ENCODE assay signal across 13 cellular contexts in genomic region chr17:74746922-74747321, GRCh38. TPM values are rescaled to one million over a fixed set of nuclear protein-coding genes. Genes with fewer than 3 reads are reported as not detected.
DNase-seq lines count a peak whose midpoint lies in the region; ATAC-seq and TF ChIP-seq lines count a peak whose summit lies in the region.
"Had no signal": no experiment of that assay in that cellular context is flagged by ENCODE, and none has a peak within 500 bp of the region (broad histone marks: within the 10 kb centered on the region; RNA-seq: fewer than 3 reads in every experiment).

No MANE protein-coding gene starts in this region.

- H3K36me3 ChIP-seq in esophagus (ENCODE audit: control insufficient read depth in 2 of 2, insufficient read depth in 2 of 2, low read length in 1 of 2) (peaks cover 0 to 2% of the 10 kb centered on the region in 2 donors), spleen (no peaks in the 10 kb centered on the region)

- H3K4me1 Mint-ChIP-seq in activated CD4-positive, alpha-beta T cell treated with anti-CD3 and anti-CD28 coated beads, Interleukin-2, amount 10 ng/mL, durations not matched to agents 24 days and 14 days: peaks cover 61% of the 10 kb centered on the region
- H3K4me1 Mint-ChIP-seq in T-cell: peaks cover 67 to 74% (median 69%) of the 10 kb centered on the region in 3 donors

- H3K9me3 Mint-ChIP-seq in activated CD4-positive, alpha-beta T cell treated with anti-CD3 and anti-CD28 coated beads, Interleukin-2, amount 10 ng/mL, durations not matched to agents 24 days and 14 days: no peaks in the 10 kb centered on the region
- H3K9me3 Mint-ChIP-seq in T-cell: no peaks in the 10 kb centered on the region

- POLR2A ChIA-PET in T-cell (lab: Charles Lee): interaction anchor here in 1 of 2 donors (0.6 kb wide), 1 partner anchor 8 kb away, joined by 3 read pairs; no protein-coding TSS in a partner anchor

- intact Hi-C loops in activated CD4-positive, alpha-beta T cell treated with anti-CD3 and anti-CD28 coated beads, Interleukin-2, amount 10 ng/mL, durations not matched to agents 24 days and 14 days (cut with micrococcal nuclease): loop anchor here (10.0 kb wide), 1 partner anchor 462 kb away; no protein-coding TSS in a partner anchor
- intact Hi-C loops in spleen (cut with DNase I; ENCODE audit: low total_unique reads): no loop called here

- H3K4me3 Mint-ChIP-seq in activated CD4-positive, alpha-beta T cell treated with anti-CD3 and anti-CD28 coated beads, Interleukin-2, amount 10 ng/mL, durations not matched to agents 24 days and 14 days: peak overlapping the region; percentile 77
- peak overlapping the region; percentile 79 to 100 (median 79) for H3K4me3 Mint-ChIP-seq in T-cell

- no peak for DNase-seq in activated CD4-positive, alpha-beta T cell treated with anti-CD3 and anti-CD28 coated beads, Interleukin-2, amount 10 ng/mL, durations not matched to agents 24 days and 14 days
- DNase-seq in activated CD4-positive, alpha-beta T cell treated with anti-CD3 and anti-CD28 coated beads, Interleukin-2, amount 50 U/mL, for 48 hours: no peak
- DNase-seq in T-cell (peak in 1 of 34 experiments; percentile 30), spleen (peak; percentile 78), iPS-NIHi7 (ENCODE audit: extremely low spot score) (no peak), middle frontal gyrus (ENCODE audit: extremely low spot score, low spot score) (no peak), HCEC 1CT (no peak)
- DNase-seq: NCI-H748 treated with DMSO at 0.1 percent for 48 hours, substantia nigra had no signal

- H3K4me1 ChIP-seq in esophagus (ENCODE audit: control insufficient read depth in 2 of 2, insufficient read depth in 2 of 2, low read length in 1 of 2): peaks cover 5 to 23% of the 10 kb centered on the region in 2 donors
- H3K4me1 ChIP-seq in spleen: peaks cover 48 to 96% (median 87%) of the 10 kb centered on the region in 6 donors

- H3K27ac ChIP-seq in esophagus (ENCODE audit: low read depth in 2 of 2, low read length in 1 of 2): peak overlapping the region; percentile 7 to 50
- peak overlapping the region in 7 of 8 donors; percentile 79 to 95 (median 90) for H3K27ac ChIP-seq in spleen

- H3K27me3 ChIP-seq in esophagus (ENCODE audit: control insufficient read depth in 1 of 2, insufficient read depth in 2 of 2, low read length in 2 of 2) (no peaks in the 10 kb centered on the region), spleen (replicated peaks in 1 of 7) (no peaks in the 10 kb centered on the region)

- peak overlapping the region; percentile 76 for H3K27ac Mint-ChIP-seq in activated CD4-positive, alpha-beta T cell treated with anti-CD3 and anti-CD28 coated beads, Interleukin-2, amount 10 ng/mL, durations not matched to agents 24 days and 14 days
- peak overlapping the region; percentile 92 to 93 for H3K27ac Mint-ChIP-seq in T-cell

- 43% methylated on average over 6 of the region's 6 CpGs for WGBS in esophagus, 2 donors
- WGBS in spleen, 5 donors: 9 to 22% (median 17%) methylated on average over 5 to 6 of the region's 6 CpGs

- ATAC-seq in T-cell (replicated peaks in 1 of 4): no peak
- ATAC-seq: A549 had no signal

- TF ChIP-seq POLR2A in spleen (IDR thresholded peaks at IDR 0.05): no peak

- CTCF ChIA-PET in T-cell (lab: Charles Lee): interaction anchor here (0.6 to 2.9 kb wide), 12 partner anchors 8 to 89 kb away, joined by 3 to 25 read pairs (median 6); no protein-coding TSS in a partner anchor

- H3K9me3 ChIP-seq in esophagus (ENCODE audit: control insufficient read depth in 2 of 2, insufficient read depth in 1 of 2, low read depth in 1 of 2, low read length in 1 of 2): no peaks in the 10 kb centered on the region
- no peaks in the 10 kb centered on the region for H3K9me3 ChIP-seq in spleen
- H3K9me3 ChIP-seq: A549 had no signal

- H3K4me3 ChIP-seq in esophagus (ENCODE audit: low read depth in 1 of 2, low read length in 2 of 2) (no peak overlapping the region), spleen (peak overlapping the region in 2 of 8 donors; percentile 13 to 95)
- H3K4me3 ChIP-seq: A549 had no signal

- H3K36me3 Mint-ChIP-seq in activated CD4-positive, alpha-beta T cell treated with anti-CD3 and anti-CD28 coated beads, Interleukin-2, amount 10 ng/mL, durations not matched to agents 24 days and 14 days (ENCODE audit: low read depth): peaks cover 22% of the 10 kb centered on the region
- peaks cover 8% of the 10 kb centered on the region for H3K36me3 Mint-ChIP-seq in T-cell

- no peaks in the 10 kb centered on the region for H3K27me3 Mint-ChIP-seq in activated CD4-positive, alpha-beta T cell treated with anti-CD3 and anti-CD28 coated beads, Interleukin-2, amount 10 ng/mL, durations not matched to agents 24 days and 14 days
- H3K27me3 Mint-ChIP-seq in T-cell: no peaks in the 10 kb centered on the region

- no peak for TF ChIP-seq CTCF in spleen (IDR thresholded peaks at IDR 0.05 in 8 of 11, conservative IDR thresholded peaks at IDR 0.05 in 3 of 11)

RNA-seq across cellular contexts. Expression of gene NHERF1, which starts 1.5 kb away (rescaled TPM):
- 134 and 138 TPM in 2 replicates for total RNA-seq in activated CD4-positive, alpha-beta T cell treated with anti-CD3 and anti-CD28 coated beads, Interleukin-2, amount 10 ng/mL, durations not matched to agents 24 days and 14 days
- total RNA-seq in T-cell (100 to 1,000 TPM; 104 to 260 (median 223) TPM), spleen (10 to 100 TPM; 41.9 to 85.6 (median 53.9) TPM)
- polyA plus RNA-seq in esophagus (100 to 1,000 TPM; 108 to 224 TPM), spleen (10 to 100 TPM; 28.7 to 51.8 (median 37.2) TPM)

RNA-seq across cellular contexts. Expression of gene RAB37, which starts 9.9 kb away (rescaled TPM):
- 5.5 and 7.5 TPM in 2 replicates for total RNA-seq in activated CD4-positive, alpha-beta T cell treated with anti-CD3 and anti-CD28 coated beads, Interleukin-2, amount 10 ng/mL, durations not matched to agents 24 days and 14 days
- 10 to 100 TPM; 31.2 to 73.4 (median 40.7) TPM for total RNA-seq in T-cell
- under 1 TPM; 0.66 to 0.86 TPM for polyA plus RNA-seq in esophagus
- 10 to 100 TPM; 17.4 to 29.2 (median 24.3) TPM for total RNA-seq in spleen
- polyA plus RNA-seq in spleen: 10 to 100 TPM; 16.6 to 37.6 (median 19.8) TPM
- total RNA-seq: H4 had no signal

RNA-seq across cellular contexts. Expression of gene NAT9, which starts 29.2 kb away (rescaled TPM):
- total RNA-seq in activated CD4-positive, alpha-beta T cell treated with anti-CD3 and anti-CD28 coated beads, Interleukin-2, amount 10 ng/mL, durations not matched to agents 24 days and 14 days: 62.7 and 67.6 TPM in 2 replicates
- total RNA-seq in T-cell (10 to 100 TPM; 37.2 to 74.4 (median 71.9) TPM), spleen (10 to 100 TPM; 25.6 to 48.4 (median 41.5) TPM)
- polyA plus RNA-seq in esophagus (10 to 100 TPM; 19.7 to 25.6 TPM), spleen (10 to 100 TPM; 30.4 to 37.4 (median 33.2) TPM)

RNA-seq across cellular contexts. Expression of gene CD300LF, which starts 34.2 kb away (rescaled TPM):
- not detected in 2 replicates for total RNA-seq in activated CD4-positive, alpha-beta T cell treated with anti-CD3 and anti-CD28 coated beads, Interleukin-2, amount 10 ng/mL, durations not matched to agents 24 days and 14 days
- total RNA-seq in T-cell (under 1 TPM in 1 of 5 donors, not detected in 4; 0.25 TPM), spleen (10 to 100 TPM; 29.5 to 45.8 (median 33.0) TPM)
- polyA plus RNA-seq in esophagus (under 1 TPM; 0.04 to 0.14 TPM), spleen (10 to 100 TPM; 13.1 to 30.6 (median 23.9) TPM)
- total RNA-seq: H4, HT1080 had no signal
- polyA plus RNA-seq: A549 had no signal
